Comparison of ENCODE assay signal across 1 cellular context in genomic region chr20:33233129-33233774, GRCh38.
TF ChIP-seq lines count a peak whose summit lies in the region.

No MANE protein-coding gene starts in this region.

TF ChIP-seq in H1, 55 proteins besides CTCF, POLR2A, EP300 and RAD21:
- no peak for TF ChIP-seq RFX5 (IDR thresholded peaks at IDR 0.05; ENCODE audit: borderline replicate concordance, low read depth, low read length)
- TF ChIP-seq TBP (IDR thresholded peaks at IDR 0.05; ENCODE audit: low read depth, low read length), result peak; percentile 26; the same call in 1 of the 2 replicates
- 0 out of 2 replicates have a peak, but pooled peaks have one; percentile 15 for TF ChIP-seq MAX (IDR thresholded peaks at IDR 0.05)
- no peak for TF ChIP-seq CEBPB (IDR thresholded peaks at IDR 0.05; ENCODE audit: low read depth, low read length)
TF ChIP-seq in H1: peak in this region for 2.
